ENCODE assay signal across 24 cellular contexts in genomic region chr7:116228241-116228640, GRCh38. TPM values are rescaled to one million over a fixed set of nuclear protein-coding genes. Genes with fewer than 3 reads are reported as not detected.
DNase-seq lines count a peak whose midpoint lies in the region; TF ChIP-seq lines count a peak whose summit lies in the region.
"Had no signal": no experiment of that assay in that cellular context is flagged by ENCODE, and none has a peak within 500 bp of the region (broad histone marks: within the 10 kb centered on the region; RNA-seq: fewer than 3 reads in every experiment).

No MANE protein-coding gene starts in this region.

- H3K4me2 ChIP-seq in mammary epithelial cell (ENCODE audit: insufficient read depth, low read depth, low read length) (no peak overlapping the region), mesenchymal stem cell (ENCODE audit: low read length, poor library complexity, severe bottlenecking) (no peak overlapping the region)

- H4K20me1 ChIP-seq in mammary epithelial cell (ENCODE audit: insufficient read depth, low read length), result peaks cover 5% of the 10 kb centered on the region

- no peak overlapping the region for H4K91ac ChIP-seq in mesenchymal stem cell (ENCODE audit: low read length)

- no peak overlapping the region for H2BK5ac ChIP-seq in mesenchymal stem cell (ENCODE audit: low read depth, low read length, poor library complexity, severe bottlenecking)

- no peaks in the 10 kb centered on the region for H3K36me3 ChIP-seq in mammary epithelial cell (ENCODE audit: insufficient read depth, low read length)
- H3K36me3 ChIP-seq in mesenchymal stem cell (ENCODE audit: control insufficient read depth in 1 of 2, insufficient read depth in 2 of 2, low read depth in 1 of 2, low read length in 2 of 2), result no peaks in the 10 kb centered on the region
- no peaks in the 10 kb centered on the region for H3K36me3 ChIP-seq in transverse colon
- no peaks in the 10 kb centered on the region for H3K36me3 ChIP-seq in BE2C
- H3K36me3 ChIP-seq: HAP-1 had no signal

- intact Hi-C loops in mammary epithelial cell (cut with micrococcal nuclease) (no loop called here), transverse colon (cut with DNase I; ENCODE audit: low total_unique reads) (no loop called here)

- H3K36me3 Mint-ChIP-seq in activated naive CD4-positive, alpha-beta T cell treated with anti-CD3 and anti-CD28 coated beads, Interleukin-2, amount 50 U/mL, for 24 hours, result no peaks in the 10 kb centered on the region
- H3K36me3 Mint-ChIP-seq: brain had no signal

- no peak overlapping the region for H3K4ac ChIP-seq in mesenchymal stem cell (ENCODE audit: low read depth in 1 of 2, low read length in 2 of 2)

- no peaks in the 10 kb centered on the region for H3K9me3 Mint-ChIP-seq in activated naive CD4-positive, alpha-beta T cell treated with anti-CD3 and anti-CD28 coated beads, Interleukin-2, amount 50 U/mL, for 24 hours
- H3K9me3 Mint-ChIP-seq: activated naive CD8-positive, alpha-beta T cell treated with anti-CD3 and anti-CD28 coated beads for 36 hours; brain; nephron; type B pancreatic cell had no signal

- in situ Hi-C loops in mammary epithelial cell (cut with MboI; ENCODE audit: low sequenced_read_pairs in 2 of 2) (no loop called here), transverse colon (cut with MboI; ENCODE audit: low pct_ligation_motif_present in 1 of 4, low pct_unique_long_range_greater_than_20kb in 1 of 4, low sequenced_read_pairs in 3 of 4) (no loop called here)

- no peak for DNase-seq in activated naive CD4-positive, alpha-beta T cell treated with Interleukin-2 at 50 U/mL for 16 hours
- no peak for DNase-seq in mammary epithelial cell
- no peak for DNase-seq in mesenchymal stem cell
- DNase-seq in transverse colon, result no peak
- no peak for DNase-seq in BE2C
- DNase-seq in NCI-H2227 (lab: John Stamatoyannopoulos, UW; ENCODE audit: unreplicated experiment), result no peak
- DNase-seq in dedifferentiated amniotic fluid mesenchymal stem cell (ENCODE audit: extremely low spot score), result no peak
- DNase-seq: activated CD4-positive, alpha-beta T cell treated with anti-CD3 and anti-CD28 coated beads for 4 hours; activated naive CD8-positive, alpha-beta T cell treated with anti-CD3 and anti-CD28 coated beads for 36 hours; Calu3; foreskin melanocyte; NCI-H1092 treated with DMSO at 0.1 percent for 48 hours; NCI-H510A treated with DMSO at 0.1 percent for 48 hours; posterior cingulate gyrus; stimulated activated CD4-positive, alpha-beta T cell treated with anti-CD3 and anti-CD28 coated beads, Interleukin-2, amount 100 ng/mL, for 48 hours; stimulated activated naive CD4-positive, alpha-beta T cell treated with Interleukin-2 at 50 U/mL for 16 hours had no signal

- no peak for TF ChIP-seq POLR2A in transverse colon (IDR thresholded peaks at IDR 0.05)

- H2BK12ac ChIP-seq in mesenchymal stem cell (ENCODE audit: low read length in 2 of 2), result no peak overlapping the region

- H3K9ac ChIP-seq in mammary epithelial cell (ENCODE audit: insufficient read depth, low read length) (no peak overlapping the region), mesenchymal stem cell (ENCODE audit: low read length) (peak overlapping the region; percentile 64)

- peak overlapping the region; percentile 52 for H3K27ac Mint-ChIP-seq in activated naive CD4-positive, alpha-beta T cell treated with anti-CD3 and anti-CD28 coated beads, Interleukin-2, amount 50 U/mL, for 24 hours
- H3K27ac Mint-ChIP-seq: activated naive CD8-positive, alpha-beta T cell treated with anti-CD3 and anti-CD28 coated beads for 36 hours; type B pancreatic cell had no signal

- H3K27ac ChIP-seq in mammary epithelial cell (ENCODE audit: insufficient read depth, low read depth, low read length), result peak overlapping the region; percentile 49
- peak overlapping the region; percentile 23 for H3K27ac ChIP-seq in mesenchymal stem cell (ENCODE audit: low read length, poor library complexity, severe bottlenecking)
- H3K27ac ChIP-seq in transverse colon, result peak overlapping the region; percentile 78 to 98 (median 89)
- H3K27ac ChIP-seq: 22Rv1 had no signal

- no peak for TF ChIP-seq CTCF in mammary epithelial cell (conservative IDR thresholded peaks at IDR 0.05 in 1 of 2, IDR thresholded peaks at IDR 0.05 in 1 of 2; ENCODE audit: extremely low read depth in 1 of 2, insufficient read depth in 1 of 2, low read depth in 1 of 2, low read length in 2 of 2)
- no peak for TF ChIP-seq CTCF in transverse colon (IDR thresholded peaks at IDR 0.05)
- no peak for TF ChIP-seq CTCF in BE2C (IDR thresholded peaks at IDR 0.05; ENCODE audit: low read depth, low read length)

- 81% methylated on average over 5 of the region's 5 CpGs for WGBS in mammary epithelial cell (ENCODE audit: low coverage, missing lambda C conversion rate)
- 87% methylated on average over 3 of the region's 5 CpGs for WGBS in mesenchymal stem cell
- 65 to 72% methylated on average over 5 of the region's 5 CpGs for WGBS in transverse colon (ENCODE audit: low coverage in 1 of 2), 2 donors

- no peak overlapping the region for H3K14ac ChIP-seq in mesenchymal stem cell (ENCODE audit: low read length in 2 of 2)

- peaks cover 4% of the 10 kb centered on the region for H3K79me1 ChIP-seq in mesenchymal stem cell (replicated peaks; ENCODE audit: low read length, poor library complexity, severe bottlenecking)

- no peak overlapping the region for H2BK120ac ChIP-seq in mesenchymal stem cell (ENCODE audit: low read depth, low read length)

- H3K18ac ChIP-seq in mesenchymal stem cell (ENCODE audit: low read depth in 1 of 2, low read length in 2 of 2), result no peak overlapping the region

- no peak overlapping the region for H2AK5ac ChIP-seq in mesenchymal stem cell (ENCODE audit: low read length, severe bottlenecking)

- CTCF ChIA-PET in mammary epithelial cell (lab: Charles Lee; ENCODE audit: low non-redundant PET), result no interaction called here

- dilution Hi-C loops in mammary epithelial cell (cut with HindIII; ENCODE audit: low sequenced_read_pairs), result no loop called here

- no peak for TF ChIP-seq EP300 in transverse colon (IDR thresholded peaks at IDR 0.05; ENCODE audit: low read depth)

- no peak overlapping the region for H3K23ac ChIP-seq in mesenchymal stem cell (ENCODE audit: low read length in 2 of 2)

- no peaks in the 10 kb centered on the region for H3K27me3 Mint-ChIP-seq in activated naive CD4-positive, alpha-beta T cell treated with anti-CD3 and anti-CD28 coated beads, Interleukin-2, amount 50 U/mL, for 24 hours
- H3K27me3 Mint-ChIP-seq: activated naive CD8-positive, alpha-beta T cell treated with anti-CD3 and anti-CD28 coated beads for 36 hours; B cell; brain; type B pancreatic cell had no signal

- peaks cover 96% of the 10 kb centered on the region for H3K4me1 Mint-ChIP-seq in activated naive CD4-positive, alpha-beta T cell treated with anti-CD3 and anti-CD28 coated beads, Interleukin-2, amount 50 U/mL, for 24 hours

- H3K9me3 ChIP-seq in mammary epithelial cell (replicated peaks; ENCODE audit: insufficient read depth, low read length), result no peaks in the 10 kb centered on the region
- no peaks in the 10 kb centered on the region for H3K9me3 ChIP-seq in mesenchymal stem cell (ENCODE audit: control insufficient read depth, low read length)
- H3K9me3 ChIP-seq in transverse colon, result no peaks in the 10 kb centered on the region
- H3K9me3 ChIP-seq in BE2C, result no peaks in the 10 kb centered on the region
- H3K9me3 ChIP-seq: HAP-1 had no signal

- no peak overlapping the region for H4K8ac ChIP-seq in mesenchymal stem cell (ENCODE audit: low read length)

- no peak overlapping the region for H3K4me3 Mint-ChIP-seq in activated naive CD4-positive, alpha-beta T cell treated with anti-CD3 and anti-CD28 coated beads, Interleukin-2, amount 50 U/mL, for 24 hours
- H3K4me3 Mint-ChIP-seq: activated naive CD8-positive, alpha-beta T cell treated with anti-CD3 and anti-CD28 coated beads for 36 hours; B cell; brain; nephron; type B pancreatic cell had no signal

- H3K4me1 ChIP-seq in mammary epithelial cell (ENCODE audit: insufficient read depth, low read length) (peaks cover 60% of the 10 kb centered on the region), mesenchymal stem cell (ENCODE audit: control insufficient read depth, insufficient read depth, low read depth, low read length) (peaks cover 4% of the 10 kb centered on the region), transverse colon (peaks cover 18 to 77% (median 38%) of the 10 kb centered on the region in 4 donors), BE2C (no peaks in the 10 kb centered on the region)

- no peak overlapping the region for H2AFZ ChIP-seq in mammary epithelial cell (ENCODE audit: low read depth, low read length)
- no peak overlapping the region for H2AFZ ChIP-seq in mesenchymal stem cell (ENCODE audit: low read depth, low read length)

- no peak overlapping the region for H3K4me3 ChIP-seq in mammary epithelial cell (replicated peaks in 1 of 3; ENCODE audit: insufficient read depth in 1 of 3, low read depth in 2 of 3, low read length in 3 of 3)
- no peak overlapping the region for H3K4me3 ChIP-seq in mesenchymal stem cell (ENCODE audit: insufficient read depth in 1 of 2, low read depth in 1 of 2, low read length in 2 of 2)
- no peak overlapping the region for H3K4me3 ChIP-seq in transverse colon
- H3K4me3 ChIP-seq in BE2C (ENCODE audit: low read depth, low read length), result no peak overlapping the region
- H3K4me3 ChIP-seq: HAP-1, skin epidermis had no signal

- H3K27me3 ChIP-seq in mammary epithelial cell (ENCODE audit: insufficient read depth, low read length) (no peaks in the 10 kb centered on the region), mesenchymal stem cell (ENCODE audit: control insufficient read depth in 1 of 2, insufficient read depth in 1 of 2, low read length in 2 of 2) (no peaks in the 10 kb centered on the region), transverse colon (no peaks in the 10 kb centered on the region), BE2C (no peaks in the 10 kb centered on the region)

- H3K79me2 ChIP-seq in mammary epithelial cell (ENCODE audit: insufficient read depth, low read length), result peaks cover 99% of the 10 kb centered on the region

- no peak overlapping the region for H2BK15ac ChIP-seq in mesenchymal stem cell (ENCODE audit: low read depth, poor library complexity, severe bottlenecking)

- BruUV-seq in mammary epithelial cell (replicated peaks; lab: Mats Ljungman, UMichigan), result no TSS peak

RNA-seq across cellular contexts. Expression of gene TES, which starts 17.9 kb away (rescaled TPM):
- total RNA-seq in mammary epithelial cell, result 100 to 1,000 TPM; 189 to 424 TPM
- 113 TPM for polyA plus RNA-seq in mammary epithelial cell
- polyA minus RNA-seq in mammary epithelial cell, result 210 TPM
- polyA plus RNA-seq in mesenchymal stem cell (2013, experiment 1 of 2), result 47.6 TPM
- polyA plus RNA-seq in mesenchymal stem cell (2013, experiment 2 of 2), result 50.2 TPM
- 100 to 1,000 TPM in 3 of 4 donors, 10 to 100 TPM in 1; 77.4 to 119 (median 115) TPM for total RNA-seq in transverse colon
- not detected for polyA plus RNA-seq in BE2C (2012; ENCODE audit: insufficient read depth, insufficient read length, low read depth)

Comparison
In these comparisons a context has a peak if more than half of its experiments do, and no peak if none do; other contexts are left out.
1. H3K27ac ChIP-seq: peak in every context shown above with its lines; median percentile 89 in transverse colon; 49 in mammary epithelial cell; 23 in mesenchymal stem cell.